ENCODE assay signal across 21 cellular contexts in the genomic region with DNA sequence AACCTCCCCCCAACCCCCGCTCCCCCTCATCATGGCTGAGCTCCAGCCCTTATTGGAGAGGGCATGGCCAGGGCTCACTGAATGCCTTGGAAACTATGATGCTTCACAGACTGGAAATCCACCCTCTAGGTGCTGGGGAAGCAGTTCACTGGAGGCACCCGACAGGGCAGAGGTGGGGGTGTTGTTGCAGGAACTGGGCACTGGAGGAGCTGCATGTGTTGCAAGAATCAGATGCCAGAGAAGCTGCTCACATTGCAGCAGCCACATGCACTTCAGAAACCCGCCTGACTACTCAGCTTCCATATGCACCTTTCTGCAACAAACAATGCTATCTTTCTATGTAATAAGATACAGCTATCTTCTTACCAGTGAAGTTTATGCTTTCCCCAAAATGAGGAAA. TPM values are rescaled to one million over a fixed set of nuclear protein-coding genes. Genes with fewer than 3 reads are reported as not detected.
DNase-seq lines count a peak whose midpoint lies in the region; ATAC-seq and TF ChIP-seq lines count a peak whose summit lies in the region.
"Had no signal": no experiment of that assay in that cellular context is flagged by ENCODE, and none has a peak within 500 bp of the region (broad histone marks: within the 10 kb centered on the region; RNA-seq: fewer than 3 reads in every experiment).

No MANE protein-coding gene starts in this region.

- BruUV-seq in PC-3 (replicated peaks; lab: Mats Ljungman, UMichigan), result no TSS peak

- no peak for TF ChIP-seq CTCF in PC-3 (conservative IDR thresholded peaks at IDR 0.05; ENCODE audit: low read depth, low read length)
- no peak for TF ChIP-seq CTCF in GM13976 (IDR thresholded peaks at IDR 0.05; ENCODE audit: borderline replicate concordance, control extremely low read depth, extremely low read depth, insufficient read depth, missing control alignments)
- no peak for TF ChIP-seq CTCF in endothelial cell (IDR thresholded peaks at IDR 0.05; ENCODE audit: unreplicated experiment)

- H3K4me3 Mint-ChIP-seq in endothelial cell (ENCODE audit: unreplicated experiment), result no peak overlapping the region
- H3K4me3 Mint-ChIP-seq: activated T-cell treated with anti-CD3 and anti-CD28 coated beads, Interleukin-2, amount 50 U/mL, for 72 hours; dendritic cell treated with granulocyte-macrophage colony-stimulating factor and Interleukin-4, amounts not matched to agents 40 ng/mL and 50 ng/mL, for 4 days; naive thymus-derived CD8-positive, alpha-beta T cell had no signal

- in situ Hi-C loops in GM13976 (cut with MboI; ENCODE audit: low sequenced_read_pairs, unreplicated experiment), result no loop called here

- no peaks in the 10 kb centered on the region for H3K36me3 Mint-ChIP-seq in endothelial cell (ENCODE audit: low read depth, unreplicated experiment)

- POLR2A ChIA-PET in PC-3 (lab: Charles Lee; ENCODE audit: unreplicated experiment), result no interaction called here

- H3K27ac ChIP-seq in PC-3 (ENCODE audit: low read length), result no peak overlapping the region
- H3K27ac ChIP-seq: BLaER1 treated with 17β-estradiol and CSF1 and Interleukin-3, amounts not matched to agents 10 nM and 100 nM; psoas muscle; thyroid gland had no signal

- H3K36me3 ChIP-seq in H7 (replicated peaks; ENCODE audit: control insufficient read depth, insufficient read depth, low read length) (no peaks in the 10 kb centered on the region), PC-3 (ENCODE audit: low read depth, low read length) (no peaks in the 10 kb centered on the region)
- H3K36me3 ChIP-seq: BLaER1 treated with 17β-estradiol and CSF1 and Interleukin-3, amounts not matched to agents 10 nM and 100 nM; thyroid gland had no signal

- no peaks in the 10 kb centered on the region for H3K9me3 Mint-ChIP-seq in endothelial cell (ENCODE audit: unreplicated experiment)
- H3K9me3 Mint-ChIP-seq: activated T-cell treated with anti-CD3 and anti-CD28 coated beads, Interleukin-2, amount 50 U/mL, for 72 hours; dendritic cell treated with granulocyte-macrophage colony-stimulating factor and Interleukin-4, amounts not matched to agents 40 ng/mL and 50 ng/mL, for 4 days; naive thymus-derived CD8-positive, alpha-beta T cell had no signal

- H3K4me1 Mint-ChIP-seq in endothelial cell (ENCODE audit: unreplicated experiment), result peaks cover 20% of the 10 kb centered on the region
- H3K4me1 Mint-ChIP-seq: naive thymus-derived CD8-positive, alpha-beta T cell had no signal

- DNase-seq in EH (ENCODE audit: low read depth), result peak; percentile 23
- peak; percentile 33 for DNase-seq in H7
- DNase-seq in PC-3, result peak; percentile 6
- DNase-seq in fibroblast of gingiva (ENCODE audit: low read depth), result peak; percentile 38
- no peak for DNase-seq in NOMO-1 treated with DMSO at 0.1 percent for 48 hours (lab: John Stamatoyannopoulos, UW; ENCODE audit: unreplicated experiment)
- no peak for DNase-seq in GM13976 (ENCODE audit: low spot score)
- no peak for DNase-seq in endothelial cell (ENCODE audit: low spot score)
- DNase-seq in NCI-H510A treated with DMSO at 0.1 percent for 48 hours (lab: John Stamatoyannopoulos, UW), result no peak
- DNase-seq: activated CD4-positive, alpha-beta T cell treated with anti-CD3 and anti-CD28 coated beads, Interleukin-2, amount 50 U/mL, for 1 hour; activated T-cell treated with anti-CD3 and anti-CD28 coated beads, Interleukin-2, amount 50 U/mL, for 72 hours; amygdala; hippocampal formation; left ventricle myocardium superior; naive thymus-derived CD8-positive, alpha-beta T cell; NCI-H524 treated with DMSO at 0.1 percent for 48 hours; psoas muscle had no signal

- H3K27me3 ChIP-seq in H7 (ENCODE audit: control insufficient read depth, insufficient read depth, low read length), result no peaks in the 10 kb centered on the region; the same call in 1 of the 2 replicates
- no peaks in the 10 kb centered on the region for H3K27me3 ChIP-seq in PC-3 (ENCODE audit: low read length)
- H3K27me3 ChIP-seq: BLaER1 treated with 17β-estradiol and CSF1 and Interleukin-3, amounts not matched to agents 10 nM and 100 nM; thyroid gland had no signal

- no peak overlapping the region for H3K4me3 ChIP-seq in H7 (ENCODE audit: insufficient read depth, low read depth, low read length)
- no peak overlapping the region for H3K4me3 ChIP-seq in PC-3 (ENCODE audit: low read length)
- H3K4me3 ChIP-seq: BLaER1 treated with 17β-estradiol and CSF1 and Interleukin-3, amounts not matched to agents 10 nM and 100 nM; psoas muscle; thyroid gland had no signal

- H4K20me1 ChIP-seq in PC-3 (ENCODE audit: low read length), result no peaks in the 10 kb centered on the region
- H4K20me1 ChIP-seq: BLaER1 treated with 17β-estradiol and CSF1 and Interleukin-3, amounts not matched to agents 10 nM and 100 nM had no signal

- H3K4me2 ChIP-seq in PC-3 (ENCODE audit: low read length), result no peak overlapping the region
- H3K4me2 ChIP-seq: BLaER1 treated with 17β-estradiol and CSF1 and Interleukin-3, amounts not matched to agents 10 nM and 100 nM had no signal

- H3K4me1 ChIP-seq in PC-3 (ENCODE audit: insufficient read depth, low read length), result no peaks in the 10 kb centered on the region
- H3K4me1 ChIP-seq: BLaER1 treated with 17β-estradiol and CSF1 and Interleukin-3, amounts not matched to agents 10 nM and 100 nM; psoas muscle; thyroid gland had no signal

- H3K9me3 ChIP-seq in PC-3 (ENCODE audit: low read length), result no peaks in the 10 kb centered on the region
- H3K9me3 ChIP-seq: BLaER1 treated with 17β-estradiol and CSF1 and Interleukin-3, amounts not matched to agents 10 nM and 100 nM; psoas muscle; thyroid gland had no signal

- CTCF ChIA-PET in PC-3 (lab: Charles Lee), result no interaction called here

- no peak overlapping the region for H2AFZ ChIP-seq in PC-3 (ENCODE audit: low read length)

- H3K79me2 ChIP-seq in PC-3 (ENCODE audit: low read length), result no peaks in the 10 kb centered on the region

- no peaks in the 10 kb centered on the region for H3K9me2 ChIP-seq in PC-3 (replicated peaks; ENCODE audit: low read length)

- no peak overlapping the region for H3K27ac Mint-ChIP-seq in endothelial cell (ENCODE audit: unreplicated experiment)
- H3K27ac Mint-ChIP-seq: activated T-cell treated with anti-CD3 and anti-CD28 coated beads, Interleukin-2, amount 50 U/mL, for 72 hours; dendritic cell treated with granulocyte-macrophage colony-stimulating factor and Interleukin-4, amounts not matched to agents 40 ng/mL and 50 ng/mL, for 4 days had no signal

- no peak for ATAC-seq in PC-3
- ATAC-seq: activated T-cell treated with anti-CD3 and anti-CD28 coated beads, Interleukin-2, amount 50 U/mL, for 72 hours; left ventricle myocardium superior; naive thymus-derived CD8-positive, alpha-beta T cell; psoas muscle had no signal

- peaks cover 4% of the 10 kb centered on the region for H3K27me3 Mint-ChIP-seq in endothelial cell (ENCODE audit: unreplicated experiment)

- H3K9ac ChIP-seq in PC-3 (ENCODE audit: low read length), result no peak overlapping the region
- H3K9ac ChIP-seq: BLaER1 treated with 17β-estradiol and CSF1 and Interleukin-3, amounts not matched to agents 10 nM and 100 nM had no signal

- no peaks in the 10 kb centered on the region for H3F3A ChIP-seq in PC-3 (ENCODE audit: low read length, unreplicated experiment)

- intact Hi-C loops in PC-3 (cut with micrococcal nuclease), result no loop called here

RNA-seq across cellular contexts. Expression of gene TBPL1, which starts 7.9 kb away (rescaled TPM):
- 62.6 and 70.9 TPM in 2 replicates for total RNA-seq in H7 (2014; rRNA removed; shearing (Covaris generic))
- total RNA-seq in PC-3 (2014; rRNA removed) (17.7 and 30.8 TPM in 2 replicates), endothelial cell (ENCODE audit: unreplicated experiment) (40.0 TPM)

RNA-seq across cellular contexts. Expression of gene TCF21, which starts 56.2 kb away (rescaled TPM):
- 0.03 TPM in 1 of 2 replicates, not detected in the other for total RNA-seq in H7 (2014; rRNA removed; shearing (Covaris generic))
- total RNA-seq in PC-3 (2014; rRNA removed), result not detected in 2 replicates
- total RNA-seq in endothelial cell (ENCODE audit: unreplicated experiment), result not detected
- total RNA-seq: activated T-cell treated with anti-CD3 and anti-CD28 coated beads, Interleukin-2, amount 50 U/mL, for 72 hours; G401; naive thymus-derived CD8-positive, alpha-beta T cell; T-helper 2 cell treated with Interferon-gamma antibody and Interleukin-4, amounts not matched to agents 100 ng/mL and 5 ng/mL, for 36 hours had no signal

Comparison
In these comparisons a context has a peak if more than half of its experiments do, and no peak if none do; other contexts are left out.
1. DNase-seq: peak in EH (single experiment), H7 (single experiment), PC-3 (single experiment) and fibroblast of gingiva (single experiment); none in NOMO-1 treated with DMSO at 0.1 percent for 48 hours (single experiment), GM13976 (single experiment), endothelial cell (single experiment) and NCI-H510A treated with DMSO at 0.1 percent for 48 hours (single experiment).